16 cellular contexts compared by ENCODE assay signal in genomic region chr3:24579008-24579407, GRCh38.
"Had no signal": no experiment of that assay in that cellular context is flagged by ENCODE, and none has a peak within 500 bp of the region (broad histone marks: within the 10 kb centered on the region; RNA-seq: fewer than 3 reads in every experiment).

No MANE protein-coding gene starts in this region.

- H3K36me3 ChIP-seq: lower lobe of right lung, suprapubic skin, upper lobe of left lung had no signal

- H3K27me3 ChIP-seq: dorsolateral prefrontal cortex, suprapubic skin, upper lobe of left lung had no signal

- H3K4me1 Mint-ChIP-seq: naive thymus-derived CD4-positive, alpha-beta T cell had no signal

- DNase-seq: activated CD4-positive, alpha-beta T cell treated with anti-CD3 and anti-CD28 coated beads, Interleukin-2, amount 50 U/mL, for 4 hours; activated CD4-positive, CD25-positive, alpha-beta regulatory T cell treated with anti-CD3 and anti-CD28 coated beads, Interleukin-2, amount 50 U/mL, for 72 hours; activated effector memory CD4-positive, alpha-beta T cell treated with Interleukin-2 at 50 U/mL for 16 hours; activated T-cell treated with anti-CD3 and anti-CD28 coated beads, Interleukin-2, amount 50 U/mL, for 1 hour; dorsolateral prefrontal cortex; foreskin melanocyte; left cardiac atrium; lower lobe of right lung; naive thymus-derived CD4-positive, alpha-beta T cell; right cardiac atrium; stimulated activated CD4-positive, alpha-beta T cell treated with anti-CD3 and anti-CD28 coated beads, Interleukin-2, amount 100 ng/mL, for 24 hours; stimulated activated naive CD8-positive, alpha-beta T cell treated with anti-CD3 and anti-CD28 coated beads, Interleukin-15, Interleukin-2, amounts not matched to agents 100 U/mL and 50 U/mL, for 24 hours; T-helper 2 cell; upper lobe of left lung had no signal

- H3K9me3 ChIP-seq: lower lobe of right lung, suprapubic skin, upper lobe of left lung had no signal

- H3K4me1 ChIP-seq: lower lobe of right lung, upper lobe of left lung had no signal

- H3K36me3 Mint-ChIP-seq: activated naive CD8-positive, alpha-beta T cell; naive thymus-derived CD4-positive, alpha-beta T cell had no signal

- H3K27me3 Mint-ChIP-seq: activated naive CD8-positive, alpha-beta T cell had no signal

- H3K27ac ChIP-seq: lower lobe of right lung, suprapubic skin, upper lobe of left lung had no signal

- H3K27ac Mint-ChIP-seq: activated naive CD8-positive, alpha-beta T cell; naive thymus-derived CD4-positive, alpha-beta T cell had no signal

- H3K4me3 ChIP-seq: dorsolateral prefrontal cortex, lower lobe of right lung, suprapubic skin, upper lobe of left lung had no signal

- H3K4me3 Mint-ChIP-seq: activated naive CD8-positive, alpha-beta T cell; naive thymus-derived CD4-positive, alpha-beta T cell had no signal
